ENCODE assay signal across 20 cellular contexts in genomic region chr3:64756587-64756986, GRCh38.
DNase-seq lines count a peak whose midpoint lies in the region; ATAC-seq and TF ChIP-seq lines count a peak whose summit lies in the region.
"Had no signal": no experiment of that assay in that cellular context is flagged by ENCODE, and none has a peak within 500 bp of the region (broad histone marks: within the 10 kb centered on the region; RNA-seq: fewer than 3 reads in every experiment).

No MANE protein-coding gene starts in this region.

- no peak for ATAC-seq in gastroesophageal sphincter
- no peak for ATAC-seq in thoracic aorta (ENCODE audit: insufficient number of reproducible peaks, low FRiP score, low read depth)
- no peak for ATAC-seq in HG03432 (IDR thresholded peaks at IDR 0.05; ENCODE audit: unreplicated experiment)
- ATAC-seq: Panc1 had no signal

- no peak for TF ChIP-seq CTCF in Calu3 (IDR thresholded peaks at IDR 0.05; ENCODE audit: unreplicated experiment)
- TF ChIP-seq CTCF in brain (conservative IDR thresholded peaks at IDR 0.05) = no peak
- no peak for TF ChIP-seq CTCF in gastroesophageal sphincter (IDR thresholded peaks at IDR 0.05)
- TF ChIP-seq CTCF in thoracic aorta (IDR thresholded peaks at IDR 0.05) = no peak

- intact Hi-C loops in Calu3 (cut with micrococcal nuclease; ENCODE audit: unreplicated experiment) (no loop called here), cardiac septum (cut with DNase I) (no loop called here)

- H3K4me3 Mint-ChIP-seq in Calu3 (ENCODE audit: low read depth, unreplicated experiment) = no peak overlapping the region
- peak overlapping the region in 1 of 5 experiments; percentile 59 for H3K4me3 Mint-ChIP-seq in brain
- H3K4me3 Mint-ChIP-seq: CD4-positive, alpha-beta memory T cell; IgD-negative memory B cell had no signal

- peaks cover 14% of the 10 kb centered on the region for H3K4me1 Mint-ChIP-seq in Calu3 (ENCODE audit: low read depth, unreplicated experiment)
- peaks cover 21% of the 10 kb centered on the region for H3K4me1 Mint-ChIP-seq in brain
- H3K4me1 Mint-ChIP-seq: CD4-positive, alpha-beta memory T cell; IgD-negative memory B cell had no signal

- H3K4me3 ChIP-seq in gastroesophageal sphincter (no peak overlapping the region), thoracic aorta (peak overlapping the region; percentile 51)
- H3K4me3 ChIP-seq: BLaER1 treated with 17β-estradiol and CSF1 and Interleukin-3, amounts not matched to agents 10 nM and 100 nM had no signal

- H3K27me3 Mint-ChIP-seq in Calu3 (ENCODE audit: unreplicated experiment) (no peaks in the 10 kb centered on the region), brain (peaks cover 10% of the 10 kb centered on the region)
- H3K27me3 Mint-ChIP-seq: CD4-positive, alpha-beta memory T cell; IgD-negative memory B cell had no signal

- H3K27me3 ChIP-seq in gastroesophageal sphincter (no peaks in the 10 kb centered on the region), thoracic aorta (replicated peaks; ENCODE audit: insufficient read depth) (no peaks in the 10 kb centered on the region)
- H3K27me3 ChIP-seq: BLaER1 treated with 17β-estradiol and CSF1 and Interleukin-3, amounts not matched to agents 10 nM and 100 nM had no signal

- peak overlapping the region; percentile 39 for H3K27ac Mint-ChIP-seq in Calu3 (ENCODE audit: unreplicated experiment)
- H3K27ac Mint-ChIP-seq in brain = peak overlapping the region in 4 of 5 experiments; percentile 3 to 58 (median 40)
- H3K27ac Mint-ChIP-seq: CD4-positive, alpha-beta memory T cell; IgD-negative memory B cell had no signal

- peaks cover 0 to 7% of the 10 kb centered on the region in 2 donors for H3K36me3 ChIP-seq in gastroesophageal sphincter
- H3K36me3 ChIP-seq in thoracic aorta = no peaks in the 10 kb centered on the region
- H3K36me3 ChIP-seq: BLaER1 treated with 17β-estradiol and CSF1 and Interleukin-3, amounts not matched to agents 10 nM and 100 nM had no signal

- H3K9me3 ChIP-seq in gastroesophageal sphincter = no peaks in the 10 kb centered on the region
- H3K9me3 ChIP-seq in thoracic aorta = no peaks in the 10 kb centered on the region

- DNase-seq in Calu3 = no peak
- DNase-seq in thoracic aorta (ENCODE audit: low spot score) = no peak
- DNase-seq in cardiac septum (ENCODE audit: low spot score) = no peak
- no peak for DNase-seq in activated CD4-positive, alpha-beta T cell treated with anti-CD3 and anti-CD28 coated beads for 4 hours
- DNase-seq: 8988T; CD4-positive, alpha-beta memory T cell; DMS153; GDM1; GOT3; NCI-H1694; NCI-H2081; NCI-H2171 treated with DMSO at 0.1 percent for 48 hours; NCI-H524 treated with DMSO at 0.1 percent for 48 hours; SIG-M5 had no signal

- H3K27ac ChIP-seq in gastroesophageal sphincter (peak overlapping the region in 3 of 4 donors; percentile 32 to 48 (median 45)), thoracic aorta (peak overlapping the region; percentile 52 to 80)
- H3K27ac ChIP-seq: BLaER1 treated with 17β-estradiol and CSF1 and Interleukin-3, amounts not matched to agents 10 nM and 100 nM had no signal

- 79% methylated on average over 2 of the region's 2 CpGs; no CpG with 5 or more reads in 1 of the 2 donors for WGBS in gastroesophageal sphincter (ENCODE audit: low coverage in 1 of 2), 2 donors

- peaks cover 9 to 55% (median 11%) of the 10 kb centered on the region in 3 donors for H3K4me1 ChIP-seq in gastroesophageal sphincter
- H3K4me1 ChIP-seq in thoracic aorta (ENCODE audit: control insufficient read depth in 1 of 2, low read depth in 2 of 2) = peaks cover 26 to 51% of the 10 kb centered on the region in 2 donors
- H3K4me1 ChIP-seq: BLaER1 treated with 17β-estradiol and CSF1 and Interleukin-3, amounts not matched to agents 10 nM and 100 nM had no signal

- H3K9me3 Mint-ChIP-seq in Calu3 (ENCODE audit: low read depth, unreplicated experiment) (no peaks in the 10 kb centered on the region), brain (peaks cover 0 to 22% (median 7%) of the 10 kb centered on the region in 5 experiments)

- no peak for TF ChIP-seq POLR2A in gastroesophageal sphincter (IDR thresholded peaks at IDR 0.05)

- CTCF ChIA-PET in Calu3 (lab: Charles Lee) = interaction anchor here (0.6 kb wide), 1 partner anchor 237 kb away, joined by 3 read pairs; no protein-coding TSS in a partner anchor

- H3K36me3 Mint-ChIP-seq in Calu3 (ENCODE audit: insufficient read depth, unreplicated experiment) = no peaks in the 10 kb centered on the region
- H3K36me3 Mint-ChIP-seq in brain = peaks cover 14% of the 10 kb centered on the region
- H3K36me3 Mint-ChIP-seq: CD4-positive, alpha-beta memory T cell; IgD-negative memory B cell had no signal

- no TSS peak for BruUV-seq in Calu3 (replicated peaks; lab: Mats Ljungman, UMichigan)

- TF ChIP-seq EP300 in gastroesophageal sphincter (IDR thresholded peaks at IDR 0.05) = no peak
